Comparison of ENCODE assay signal across 8 cellular contexts in genomic region chr12:53213348-53213747, GRCh38. TPM values are rescaled to one million over a fixed set of nuclear protein-coding genes. Genes with fewer than 3 reads are reported as not detected.
DNase-seq lines count a peak whose midpoint lies in the region; ATAC-seq and TF ChIP-seq lines count a peak whose summit lies in the region.

No MANE protein-coding gene starts in this region.

- H3K4me3 ChIP-seq in GM12865 (ENCODE audit: low read depth, low read length) (no peak overlapping the region), Loucy (ENCODE audit: low read length, poor library complexity, severe bottlenecking) (no peak overlapping the region), RWPE2 (ENCODE audit: severe bottlenecking) (no peak overlapping the region), ovary (no peak overlapping the region), tibial nerve (no peak overlapping the region)

- peak overlapping the region; percentile 51; the same call in 1 of the 2 replicates for H2AFZ ChIP-seq in Loucy (ENCODE audit: low read length)

- H3K9ac ChIP-seq in Loucy (ENCODE audit: low read depth, low read length, poor library complexity, severe bottlenecking), result no peak overlapping the region

- no peak for TF ChIP-seq EP300 in ovary (IDR thresholded peaks at IDR 0.05)
- TF ChIP-seq EP300 in tibial nerve (IDR thresholded peaks at IDR 0.05), result peak in 1 of 2 donors; percentile 54

- no peaks in the 10 kb centered on the region for H3F3A ChIP-seq in Loucy (ENCODE audit: low read depth)

- peaks cover 23% of the 10 kb centered on the region for H3K4me1 ChIP-seq in Loucy (ENCODE audit: insufficient read depth, low read length, poor library complexity, severe bottlenecking)
- peaks cover 19% of the 10 kb centered on the region for H3K4me1 ChIP-seq in RWPE2 (ENCODE audit: insufficient read depth, poor library complexity, severe bottlenecking)
- H3K4me1 ChIP-seq in foreskin keratinocyte, result peaks cover 12% of the 10 kb centered on the region
- H3K4me1 ChIP-seq in ovary (ENCODE audit: insufficient read depth), result peaks cover 24% of the 10 kb centered on the region
- H3K4me1 ChIP-seq in tibial nerve, result peaks cover 0 to 62% (median 35%) of the 10 kb centered on the region in 4 donors

- peak; percentile 97 for TF ChIP-seq CTCF in GM12865 (IDR thresholded peaks at IDR 0.05; ENCODE audit: insufficient read depth, low read depth, low read length, missing control alignments)
- TF ChIP-seq CTCF in Loucy (conservative IDR thresholded peaks at IDR 0.05; ENCODE audit: low read length), result peak; percentile 91
- peak; percentile 93 for TF ChIP-seq CTCF in RWPE2 (IDR thresholded peaks at IDR 0.05; ENCODE audit: poor library complexity, severe bottlenecking)
- TF ChIP-seq CTCF in foreskin keratinocyte (conservative IDR thresholded peaks at IDR 0.05), result peak; percentile 96
- peak; percentile 89 to 93 (median 91) for TF ChIP-seq CTCF in ovary (IDR thresholded peaks at IDR 0.05)
- peak; percentile 92 to 98 (median 95) for TF ChIP-seq CTCF in tibial nerve (IDR thresholded peaks at IDR 0.05)

- intact Hi-C loops in ovary (cut with DNase I), result loop anchor here in 3 of 4 donors (2.0 to 5.0 kb wide), 3 partner anchors 39 to 74 kb away; a partner anchor contains a TSS

- WGBS in ovary, 3 donors, result 9 to 10% (median 10%) methylated on average over 13 to 14 of the region's 14 CpGs
- WGBS in tibial nerve, 2 donors, result 10% methylated on average over 14 of the region's 14 CpGs

- H3K4me2 ChIP-seq in Loucy (ENCODE audit: low read depth, low read length, poor library complexity, severe bottlenecking), result no peak overlapping the region

- no peaks in the 10 kb centered on the region for H3K9me2 ChIP-seq in Loucy (replicated peaks; ENCODE audit: low read depth, low read length)

- H3K27me3 ChIP-seq in Loucy (ENCODE audit: insufficient read depth, low read length, poor library complexity, severe bottlenecking) (no peaks in the 10 kb centered on the region), RWPE2 (ENCODE audit: insufficient read depth, poor library complexity, severe bottlenecking) (no peaks in the 10 kb centered on the region), foreskin keratinocyte (no peaks in the 10 kb centered on the region), ovary (no peaks in the 10 kb centered on the region), tibial nerve (no peaks in the 10 kb centered on the region)

- ATAC-seq in RWPE2 (ENCODE audit: low read depth) (peak; percentile 76), foreskin keratinocyte (peak; percentile 65), HG02798 (IDR thresholded peaks at IDR 0.05; ENCODE audit: poor library complexity, unreplicated experiment) (no peak)

- no peaks in the 10 kb centered on the region for H3K9me3 ChIP-seq in Loucy (ENCODE audit: insufficient read depth, low read depth, low read length)
- no peaks in the 10 kb centered on the region for H3K9me3 ChIP-seq in RWPE2 (ENCODE audit: severe bottlenecking)
- H3K9me3 ChIP-seq in ovary, result no peaks in the 10 kb centered on the region
- no peaks in the 10 kb centered on the region for H3K9me3 ChIP-seq in tibial nerve

- no peak for TF ChIP-seq POLR2A in ovary (IDR thresholded peaks at IDR 0.05)
- no peak for TF ChIP-seq POLR2A in tibial nerve (IDR thresholded peaks at IDR 0.05)

- no peaks in the 10 kb centered on the region for H3K36me3 ChIP-seq in Loucy (ENCODE audit: insufficient read depth, low read length)
- peaks cover 50% of the 10 kb centered on the region for H3K36me3 ChIP-seq in RWPE2 (ENCODE audit: low read depth)
- H3K36me3 ChIP-seq in ovary, result no peaks in the 10 kb centered on the region
- peaks cover 0 to 67% (median 4%) of the 10 kb centered on the region in 3 donors for H3K36me3 ChIP-seq in tibial nerve

- no peaks in the 10 kb centered on the region for H4K20me1 ChIP-seq in Loucy (ENCODE audit: insufficient read depth, low read length, poor library complexity, severe bottlenecking)

- no peaks in the 10 kb centered on the region for H3K79me2 ChIP-seq in Loucy (ENCODE audit: insufficient read depth, low read length)

- peak; percentile 88 for DNase-seq in GM12865 (ENCODE audit: low read depth)
- no peak for DNase-seq in RWPE2 (ENCODE audit: low spot score)
- DNase-seq in activated T-helper 9 cell treated with anti-CD3 and anti-CD28 coated beads, Interleukin-2, amount 50 U/mL, for 16 hours (ENCODE audit: low read depth), result peak; percentile 74
- no peak for DNase-seq in foreskin keratinocyte
- peak; percentile 74 to 89 (median 85) for DNase-seq in ovary
- DNase-seq in tibial nerve (ENCODE audit: low spot score in 2 of 2), result peak; percentile 70 to 77

- H3K27ac ChIP-seq in RWPE2 (ENCODE audit: poor library complexity, severe bottlenecking), result no peak overlapping the region
- no peak overlapping the region for H3K27ac ChIP-seq in foreskin keratinocyte
- H3K27ac ChIP-seq in ovary, result no peak overlapping the region
- H3K27ac ChIP-seq in tibial nerve, result peak overlapping the region in 1 of 4 donors; percentile 62

RNA-seq across cellular contexts. Expression of gene ITGB7, which starts 6.3 kb away (rescaled TPM):
- total RNA-seq in foreskin keratinocyte (0.14 and 0.32 TPM in 2 replicates), ovary (1 to 10 TPM in 6 of 7 donors, under 1 TPM in 1; 0.96 to 2.9 (median 1.7) TPM), tibial nerve (10 to 100 TPM in 2 of 4 donors, 1 to 10 TPM in 2; 3.6 to 15.1 (median 8.9) TPM)
- polyA plus RNA-seq in foreskin keratinocyte (0.15 and 0.17 TPM in 2 replicates), ovary (1 to 10 TPM in 1 of 2 donors, under 1 TPM in 1; 0.45 to 3.1 TPM)

RNA-seq across cellular contexts. Expression of gene RARG, which starts 18.7 kb away (rescaled TPM):
- total RNA-seq in foreskin keratinocyte, result 32.8 and 33.3 TPM in 2 replicates
- polyA plus RNA-seq in foreskin keratinocyte, result 26.3 and 29.2 TPM in 2 replicates
- 10 to 100 TPM in 6 of 7 donors, 1 to 10 TPM in 1; 8.7 to 37.0 (median 31.7) TPM for total RNA-seq in ovary
- polyA plus RNA-seq in ovary, result 10 to 100 TPM; 18.8 to 22.0 TPM
- 10 to 100 TPM; 28.0 to 32.3 (median 31.4) TPM for total RNA-seq in tibial nerve

RNA-seq across cellular contexts. Expression of gene CSAD, which starts 32.6 kb away (rescaled TPM):
- total RNA-seq in foreskin keratinocyte (4.1 and 4.4 TPM in 2 replicates), ovary (10 to 100 TPM; 24.4 to 36.0 (median 28.0) TPM), tibial nerve (10 to 100 TPM; 52.4 to 90.6 (median 78.7) TPM)
- polyA plus RNA-seq in foreskin keratinocyte (3.0 and 3.1 TPM in 2 replicates), ovary (10 to 100 TPM; 19.8 to 29.5 TPM)

RNA-seq across cellular contexts. Expression of gene ZNF740, which starts 32.8 kb away (rescaled TPM):
- total RNA-seq in foreskin keratinocyte, result 11.0 and 11.7 TPM in 2 replicates
- 3.7 and 4.6 TPM in 2 replicates for polyA plus RNA-seq in foreskin keratinocyte
- total RNA-seq in ovary, result 10 to 100 TPM in 6 of 7 donors, 1 to 10 TPM in 1; 9.7 to 56.9 (median 46.4) TPM
- polyA plus RNA-seq in ovary, result 10 to 100 TPM; 14.6 to 23.6 TPM
- 10 to 100 TPM; 10.2 to 67.7 (median 22.7) TPM for total RNA-seq in tibial nerve

RNA-seq across cellular contexts. Expression of gene ESPL1, which starts 54.8 kb away (rescaled TPM):
- total RNA-seq in foreskin keratinocyte (15.0 and 18.7 TPM in 2 replicates), ovary (1 to 10 TPM in 1 of 7 donors, under 1 TPM in 6; 0.11 to 1.6 (median 0.24) TPM), tibial nerve (1 to 10 TPM in 3 of 4 donors, not detected in 1; 2.2 to 8.7 (median 2.5) TPM)
- polyA plus RNA-seq in foreskin keratinocyte (6.8 and 8.9 TPM in 2 replicates), ovary (under 1 TPM; 0.37 to 0.40 TPM)

Comparison
In these comparisons a context has a peak if more than half of its experiments do, and no peak if none do; other contexts are left out.
1. DNase-seq: peak in GM12865 (single experiment), activated T-helper 9 cell treated with anti-CD3 and anti-CD28 coated beads, Interleukin-2, amount 50 U/mL, for 16 hours (single experiment), ovary (5 of 5) and tibial nerve (2 of 2); none in RWPE2 (single experiment) and foreskin keratinocyte (0 of 2).
2. Peak in every context shown above with its lines, with median percentiles within 50 percentile points of each other: CTCF ChIP-seq.